In genomic region chr21:14675774-14676530, GRCh38 we compare ENCODE assay signal across 7 cellular contexts.
DNase-seq lines count a peak whose midpoint lies in the region; ATAC-seq and FAIRE-seq lines count a peak whose summit lies in the region.

No MANE protein-coding gene starts in this region.

- H3K9me3 ChIP-seq in small intestine (ENCODE audit: control insufficient read depth, low read depth): no peaks in the 10 kb centered on the region

- DNase-seq in UCSD-AML1 (lab: John Stamatoyannopoulos, UW; ENCODE audit: unreplicated experiment): peak; percentile 11
- peak; percentile 42 for DNase-seq in small intestine
- no peak for DNase-seq in posterior vena cava (ENCODE audit: low spot score)
- DNase-seq in NCI-H774 (lab: John Stamatoyannopoulos, UW): no peak

- no peak overlapping the region for H3K4me3 ChIP-seq in small intestine (ENCODE audit: low read depth in 1 of 2, low read length in 2 of 2)

- no peaks in the 10 kb centered on the region for H3K4me1 ChIP-seq in small intestine (ENCODE audit: control insufficient read depth in 2 of 2, insufficient read depth in 1 of 2, low read depth in 1 of 2, low read length in 1 of 2)

- 51 to 63% (median 57%) methylated on average over 7 of the region's 7 CpGs for WGBS in small intestine, 3 donors

- intact Hi-C loops in posterior vena cava (cut with DNase I): no loop called here

- FAIRE-seq in small intestine (lab: Jason Lieb, UNC): no peak

- H3K27me3 ChIP-seq in small intestine (ENCODE audit: control insufficient read depth in 2 of 2, insufficient read depth in 2 of 2, low read length in 2 of 2): no peaks in the 10 kb centered on the region

- peak; percentile 54 for ATAC-seq in GM19043 (IDR thresholded peaks at IDR 0.05; ENCODE audit: low read depth, unreplicated experiment)
- peak; percentile 53 for ATAC-seq in HG03066 (IDR thresholded peaks at IDR 0.05; ENCODE audit: low read depth, unreplicated experiment)
- ATAC-seq in HG02981 (IDR thresholded peaks at IDR 0.05; ENCODE audit: unreplicated experiment): no peak

- no peaks in the 10 kb centered on the region for H3K36me3 ChIP-seq in small intestine (ENCODE audit: control insufficient read depth in 2 of 2, insufficient read depth in 2 of 2, low read length in 2 of 2)

- H3K27ac ChIP-seq in small intestine (ENCODE audit: low read depth in 1 of 2, low read length in 1 of 2): peak overlapping the region; percentile 61 to 68

Comparison
In these comparisons a context has a peak if more than half of its experiments do, and no peak if none do; other contexts are left out.
1. DNase-seq: peak in UCSD-AML1 (single experiment) and small intestine (single experiment); none in posterior vena cava (single experiment) and NCI-H774 (single experiment).